35 cellular contexts compared by ENCODE assay signal in genomic region chr18:31837879-31838278, GRCh38.
"Had no signal": no experiment of that assay in that cellular context is flagged by ENCODE, and none has a peak within 500 bp of the region (broad histone marks: within the 10 kb centered on the region; RNA-seq: fewer than 3 reads in every experiment).

No MANE protein-coding gene starts in this region.

- H3K9me3 ChIP-seq: MG63 had no signal

- DNase-seq: Karpas-422, Kasumi-1, MG63, MM.1S, MV-4-11, NCI-H1048, NCI-H1092, NCI-H1092 treated with DMSO at 0.1 percent for 48 hours, NCI-H1105, NCI-H1105 treated with DMSO at 0.1 percent for 48 hours, NCI-H1417, NCI-H1417 treated with DMSO at 0.1 percent for 48 hours, NCI-H1436, NCI-H1436 treated with DMSO at 0.1 percent for 48 hours, NCI-H146, NCI-H1694, NCI-H1694 treated with DMSO at 0.1 percent for 48 hours, NCI-H187, NCI-H187 treated with DMSO at 0.1 percent for 48 hours, NCI-H1930, NCI-H2029, NCI-H2029 treated with DMSO at 0.1 percent for 48 hours, NCI-H2081, NCI-H2081 treated with DMSO at 0.1 percent for 48 hours, NCI-H2107, NCI-H2171, NCI-H2171 treated with DMSO at 0.1 percent for 48 hours, NCI-H2227 treated with DMSO at 0.1 percent for 48 hours, NCI-H226, NCI-H345, NCI-H446, NCI-H446 treated with DMSO at 0.1 percent for 48 hours, NCI-H510A, NCI-H510A treated with DMSO at 0.1 percent for 48 hours had no signal

- H3K9ac ChIP-seq: KMS-11 had no signal

- H3K27ac ChIP-seq: KMS-11 had no signal

- H3K4me3 ChIP-seq: MG63 had no signal

- H3K27me3 ChIP-seq: MG63 had no signal

- H3K4me2 ChIP-seq: KMS-11 had no signal
